In genomic region chr6:57389038-57389592, GRCh38 we compare ENCODE assay signal across 8 cellular contexts.
A peak's percentile ranks its signal among the peaks of the same experiment; 100 is the strongest.
DNase-seq lines count a peak whose midpoint lies in the region; ATAC-seq and TF ChIP-seq lines count a peak whose summit lies in the region.
"Not testable (repeated sequence)": the region's sequence is repeated elsewhere in the genome, so short reads cannot be mapped to it uniquely, and the experiment has no call there.

No MANE protein-coding gene starts in this region.

- not testable (repeated sequence) for H3K9ac ChIP-seq in HCT116 (ENCODE audit: low read length)

- BruUV-seq in HCT116 (replicated peaks; lab: Mats Ljungman, UMichigan); MCF 10A (replicated peaks; lab: Mats Ljungman, UMichigan): not testable (repeated sequence)

- H3K4me3 Mint-ChIP-seq in MCF 10A (ENCODE audit: unreplicated experiment); memory B cell: not testable (repeated sequence)

- H3K27ac ChIP-seq in HCT116 (ENCODE audit: low read depth, low read length) = not testable (repeated sequence)

- not testable (repeated sequence) for TF ChIP-seq CTCF in HCT116 (IDR thresholded peaks at IDR 0.05 in 2 of 3, conservative IDR thresholded peaks at IDR 0.05 in 1 of 3; ENCODE audit: borderline replicate concordance in 1 of 3, insufficient read depth in 1 of 3, low read depth in 2 of 3, low read length in 2 of 3); MCF 10A (IDR thresholded peaks at IDR 0.05; ENCODE audit: unreplicated experiment)

- H3K36me3 Mint-ChIP-seq in MCF 10A (ENCODE audit: insufficient read depth, unreplicated experiment) = not testable (repeated sequence)
- H3K36me3 Mint-ChIP-seq in memory B cell = peaks cover 32% of the 10 kb centered on the region

- not testable (repeated sequence) for H3K4me3 ChIP-seq in HCT116 (replicated peaks in 1 of 2; ENCODE audit: low read depth in 1 of 2, low read length in 2 of 2)

- H3K9me3 Mint-ChIP-seq in MCF 10A (ENCODE audit: unreplicated experiment); memory B cell: not testable (repeated sequence)

- not testable (repeated sequence) for TF ChIP-seq RAD21 in HCT116 (IDR thresholded peaks at IDR 0.05; ENCODE audit: low read depth)

- ATAC-seq in GM18520 (IDR thresholded peaks at IDR 0.05; ENCODE audit: unreplicated experiment) = peak; percentile 54
- ATAC-seq in GM21381 (IDR thresholded peaks at IDR 0.05; ENCODE audit: unreplicated experiment) = peak; percentile 54
- ATAC-seq in HCT116 = peak; percentile 32
- peak; percentile 64 for ATAC-seq in HG02885 (IDR thresholded peaks at IDR 0.05; ENCODE audit: poor library complexity, unreplicated experiment)
- ATAC-seq in HG03432 (IDR thresholded peaks at IDR 0.05; ENCODE audit: unreplicated experiment) = peak; percentile 68
- not testable (repeated sequence) for ATAC-seq in memory B cell (ENCODE audit: low read depth)

- H4K20me1 ChIP-seq in HCT116 (ENCODE audit: insufficient read depth) = not testable (repeated sequence)

- not testable (repeated sequence) for H3K9me2 ChIP-seq in HCT116 (ENCODE audit: insufficient read depth)

- not testable (repeated sequence) for H3K79me2 ChIP-seq in HCT116 (ENCODE audit: insufficient read depth, low read length)

- TF ChIP-seq POLR2A in HCT116 (IDR thresholded peaks at IDR 0.05; ENCODE audit: borderline replicate concordance, extremely low read depth, insufficient read depth, insufficient read length) = not testable (repeated sequence)

- not testable (repeated sequence) for H3K36me3 ChIP-seq in HCT116 (ENCODE audit: control insufficient read depth in 1 of 2, insufficient read depth in 2 of 2, low read length in 2 of 2)

- not testable (repeated sequence) for H3K27ac Mint-ChIP-seq in MCF 10A (ENCODE audit: low read depth, unreplicated experiment)
- peak overlapping the region; percentile 64 for H3K27ac Mint-ChIP-seq in memory B cell

- RAD21 ChIA-PET in HCT116 (lab: Charles Lee; ENCODE audit: low non-redundant PET in 1 of 2, low total read pairs in 2 of 2, uncharacterized antibody in 2 of 2, unreplicated experiment in 2 of 2) = not testable (repeated sequence)

- intact Hi-C loops in HCT116 (cut with micrococcal nuclease); MCF 10A (cut with micrococcal nuclease): not testable (repeated sequence)

- H2AFZ ChIP-seq in HCT116 (ENCODE audit: low read depth, low read length, poor library complexity, severe bottlenecking) = not testable (repeated sequence)

- not testable (repeated sequence) for H3K4me1 Mint-ChIP-seq in MCF 10A (ENCODE audit: insufficient read depth, unreplicated experiment)
- peaks cover 14% of the 10 kb centered on the region for H3K4me1 Mint-ChIP-seq in memory B cell

- not testable (repeated sequence) for DNase-seq in HCT116 (ENCODE audit: low read depth, low spot score); memory B cell (ENCODE audit: low spot score in 2 of 2)
- DNase-seq in RPMI7951 (ENCODE audit: low read depth) (peak; percentile 2), MCF 10A (ENCODE audit: unreplicated experiment) (peak; percentile 1)

- not testable (repeated sequence) for H3K27me3 Mint-ChIP-seq in MCF 10A (ENCODE audit: insufficient read depth, unreplicated experiment); memory B cell

- CTCF ChIA-PET in HCT116 (lab: Charles Lee); MCF 10A (lab: Yijun Ruan, JAX): not testable (repeated sequence)

- POLR2A ChIA-PET in HCT116 (lab: Charles Lee); MCF 10A (lab: Yijun Ruan, JAX): not testable (repeated sequence)

- not testable (repeated sequence) for H3K4me2 ChIP-seq in HCT116 (ENCODE audit: low read length)

- H3K9me3 ChIP-seq in HCT116 (ENCODE audit: control insufficient read depth in 1 of 2, insufficient read depth in 1 of 2, low read depth in 1 of 2, low read length in 2 of 2) = not testable (repeated sequence)

- H3K4me1 ChIP-seq in HCT116 (ENCODE audit: control insufficient read depth in 1 of 2, insufficient read depth in 2 of 2, low read length in 2 of 2) = not testable (repeated sequence)

- not testable (repeated sequence) for H3K27me3 ChIP-seq in HCT116 (ENCODE audit: insufficient read depth, low read length)
